14 cellular contexts compared by ENCODE assay signal in the genomic region with DNA sequence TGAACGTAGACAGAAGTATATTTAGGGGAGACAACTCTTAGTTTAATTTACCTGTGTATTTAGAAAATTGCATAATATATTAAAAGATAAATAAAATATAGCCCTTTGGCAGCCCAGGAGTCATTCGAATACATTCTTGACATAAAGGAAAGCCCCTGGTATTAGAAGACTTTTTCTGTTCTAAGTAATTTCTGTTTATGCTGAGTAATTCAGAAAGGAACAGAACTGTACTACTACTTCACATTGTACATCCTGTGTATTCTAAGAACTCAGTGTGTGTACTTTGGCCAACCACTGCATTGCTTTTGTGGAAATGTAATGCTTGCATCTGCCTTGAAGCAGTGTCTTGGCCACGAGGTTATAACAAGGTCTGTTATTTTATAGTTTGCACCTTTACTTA.
A peak's percentile ranks its signal among the peaks of the same experiment; 100 is the strongest.
DNase-seq lines count a peak whose midpoint lies in the region; ATAC-seq and TF ChIP-seq lines count a peak whose summit lies in the region.
"Had no signal": no experiment of that assay in that cellular context is flagged by ENCODE, and none has a peak within 500 bp of the region (broad histone marks: within the 10 kb centered on the region; RNA-seq: fewer than 3 reads in every experiment).

No MANE protein-coding gene starts in this region.

- no peak overlapping the region for H2AFZ ChIP-seq in Loucy (ENCODE audit: low read length)

- H3K9me3 ChIP-seq in Loucy (ENCODE audit: insufficient read depth, low read depth, low read length), result no peaks in the 10 kb centered on the region
- no peaks in the 10 kb centered on the region for H3K9me3 ChIP-seq in naive thymus-derived CD4-positive, alpha-beta T cell (ENCODE audit: control insufficient read depth in 2 of 3, low read length in 3 of 3)
- H3K9me3 ChIP-seq: breast epithelium had no signal

- peak; percentile 81 for DNase-seq in GM12865 (ENCODE audit: low read depth)
- no peak for DNase-seq in dorsolateral prefrontal cortex
- no peak for DNase-seq in naive thymus-derived CD4-positive, alpha-beta T cell
- no peak for DNase-seq in head of caudate nucleus
- DNase-seq in stimulated activated CD4-positive, alpha-beta T cell treated with anti-CD3 and anti-CD28 coated beads, Interleukin-4, amount 100 ng/mL, for 1 hour, result no peak
- DNase-seq: activated CD4-positive, alpha-beta T cell treated with anti-CD3 and anti-CD28 coated beads, Interleukin-2, amount 50 U/mL, for 1 hour; C1 segment of cervical spinal cord; foreskin keratinocyte; NCI-H1092 had no signal

- peak overlapping the region; percentile 56 for H3K4me2 ChIP-seq in Loucy (ENCODE audit: low read depth, low read length, poor library complexity, severe bottlenecking)

- H3K27me3 Mint-ChIP-seq in naive thymus-derived CD4-positive, alpha-beta T cell, result no peaks in the 10 kb centered on the region
- H3K27me3 Mint-ChIP-seq: memory B cell had no signal

- H3K9me2 ChIP-seq in Loucy (replicated peaks; ENCODE audit: low read depth, low read length), result no peaks in the 10 kb centered on the region

- H3K4me3 Mint-ChIP-seq in naive thymus-derived CD4-positive, alpha-beta T cell, result peak overlapping the region in 1 of 10 donors; percentile 69
- H3K4me3 Mint-ChIP-seq: memory B cell had no signal

- ATAC-seq in GM19324 (IDR thresholded peaks at IDR 0.05; ENCODE audit: low FRiP score, unreplicated experiment), result peak; percentile 65
- ATAC-seq in HG02852 (IDR thresholded peaks at IDR 0.05; ENCODE audit: unreplicated experiment), result peak; percentile 95
- no peak for ATAC-seq in naive thymus-derived CD4-positive, alpha-beta T cell
- ATAC-seq: foreskin keratinocyte had no signal

- peaks cover 29% of the 10 kb centered on the region for H3K4me1 ChIP-seq in Loucy (ENCODE audit: insufficient read depth, low read length, poor library complexity, severe bottlenecking)
- peaks cover 6 to 12% of the 10 kb centered on the region in 2 donors for H3K4me1 ChIP-seq in naive thymus-derived CD4-positive, alpha-beta T cell (ENCODE audit: control insufficient read depth in 2 of 2, insufficient read depth in 2 of 2, low read length in 2 of 2)
- H3K4me1 ChIP-seq: breast epithelium had no signal

- H3K36me3 Mint-ChIP-seq in naive thymus-derived CD4-positive, alpha-beta T cell, result peaks cover 12 to 50% (median 32%) of the 10 kb centered on the region in 5 donors

- H3F3A ChIP-seq in Loucy (ENCODE audit: low read depth), result peaks cover 25% of the 10 kb centered on the region

- intact Hi-C loops in dorsolateral prefrontal cortex (cut with DNase I) (no loop called here), head of caudate nucleus (cut with DNase I) (no loop called here)
- intact Hi-C loops in naive thymus-derived CD4-positive, alpha-beta T cell (cut with micrococcal nuclease), result loop anchor here (5.0 to 10.0 kb wide), 3 partner anchors 69 to 307 kb away; a partner anchor contains a TSS

- H3K27ac ChIP-seq in dorsolateral prefrontal cortex, result no peak overlapping the region
- H3K27ac ChIP-seq in naive thymus-derived CD4-positive, alpha-beta T cell (ENCODE audit: low read depth, low read length), result no peak overlapping the region
- H3K27ac ChIP-seq: breast epithelium, foreskin keratinocyte had no signal

- peaks cover 76% of the 10 kb centered on the region for H4K20me1 ChIP-seq in Loucy (ENCODE audit: insufficient read depth, low read length, poor library complexity, severe bottlenecking)

- no peaks in the 10 kb centered on the region for H3K79me2 ChIP-seq in Loucy (ENCODE audit: insufficient read depth, low read length)

- H3K4me1 Mint-ChIP-seq in naive thymus-derived CD4-positive, alpha-beta T cell, result peaks cover 40 to 71% (median 54%) of the 10 kb centered on the region in 7 donors

- H3K9ac ChIP-seq in Loucy (ENCODE audit: low read depth, low read length, poor library complexity, severe bottlenecking), result no peak overlapping the region

- no peaks in the 10 kb centered on the region for H3K9me3 Mint-ChIP-seq in naive thymus-derived CD4-positive, alpha-beta T cell
- H3K9me3 Mint-ChIP-seq: memory B cell had no signal

- H3K36me3 ChIP-seq in Loucy (ENCODE audit: insufficient read depth, low read length), result peaks cover 10% of the 10 kb centered on the region; the same call in 1 of the 2 replicates
- H3K36me3 ChIP-seq in naive thymus-derived CD4-positive, alpha-beta T cell (ENCODE audit: control insufficient read depth in 2 of 3, insufficient read depth in 3 of 3, low read length in 3 of 3), result peaks cover 0 to 20% (median 6%) of the 10 kb centered on the region in 3 experiments
- H3K36me3 ChIP-seq: breast epithelium had no signal

- H3K27me3 ChIP-seq in Loucy (ENCODE audit: insufficient read depth, low read length, poor library complexity, severe bottlenecking) (no peaks in the 10 kb centered on the region), dorsolateral prefrontal cortex (no peaks in the 10 kb centered on the region)
- H3K27me3 ChIP-seq in naive thymus-derived CD4-positive, alpha-beta T cell (ENCODE audit: control insufficient read depth in 2 of 2, insufficient read depth in 2 of 2, low read length in 2 of 2), result no peaks in the 10 kb centered on the region
- H3K27me3 ChIP-seq: breast epithelium, foreskin keratinocyte had no signal

- H3K27ac Mint-ChIP-seq in naive thymus-derived CD4-positive, alpha-beta T cell, result peak overlapping the region in 2 of 9 donors; percentile 47 to 78
- H3K27ac Mint-ChIP-seq: memory B cell had no signal

- CTCF ChIA-PET in naive thymus-derived CD4-positive, alpha-beta T cell (lab: Charles Lee), result no interaction called here

- TF ChIP-seq CTCF in GM12865 (IDR thresholded peaks at IDR 0.05; ENCODE audit: insufficient read depth, low read depth, low read length, missing control alignments), result no peak
- TF ChIP-seq CTCF in Loucy (conservative IDR thresholded peaks at IDR 0.05; ENCODE audit: low read length), result no peak
- no peak for TF ChIP-seq CTCF in dorsolateral prefrontal cortex (IDR thresholded peaks at IDR 0.05 in 54 of 56, conservative IDR thresholded peaks at IDR 0.05 in 2 of 56; ENCODE audit: low read depth in 1 of 56, partially characterized antibody in 56 of 56)

- POLR2A ChIA-PET in naive thymus-derived CD4-positive, alpha-beta T cell (lab: Charles Lee), result no interaction called here

- H3K4me3 ChIP-seq in GM12865 (ENCODE audit: low read depth, low read length) (no peak overlapping the region), Loucy (ENCODE audit: low read length, poor library complexity, severe bottlenecking) (peak overlapping the region; percentile 6), dorsolateral prefrontal cortex (no peak overlapping the region)
- no peak overlapping the region for H3K4me3 ChIP-seq in naive thymus-derived CD4-positive, alpha-beta T cell (ENCODE audit: low read length)
- H3K4me3 ChIP-seq: breast epithelium had no signal

Comparison
In these comparisons a context has a peak if more than half of its experiments do, and no peak if none do; other contexts are left out.
1. intact Hi-C loops: an anchor here in naive thymus-derived CD4-positive, alpha-beta T cell (5.0 to 10.0 kb wide); none called in dorsolateral prefrontal cortex and head of caudate nucleus.